1 cellular context compared by ENCODE assay signal in genomic region chr20:17958326-17959256, GRCh38.
TF ChIP-seq lines count a peak whose summit lies in the region.

No MANE protein-coding gene starts in this region.

TF ChIP-seq in H1, 55 proteins besides CTCF, POLR2A, EP300 and RAD21:
- TF ChIP-seq POLR2AphosphoS5 (IDR thresholded peaks at IDR 0.05; ENCODE audit: low read depth, low read length) (peak; percentile 61; the same call in 1 of the 2 replicates), SIN3A (conservative IDR thresholded peaks at IDR 0.05 in 1 of 2, IDR thresholded peaks at IDR 0.05 in 1 of 2; ENCODE audit: low read depth in 1 of 2, low read length in 2 of 2) (no peak)
TF ChIP-seq in H1: peak in this region for 1.
